In the genomic region with DNA sequence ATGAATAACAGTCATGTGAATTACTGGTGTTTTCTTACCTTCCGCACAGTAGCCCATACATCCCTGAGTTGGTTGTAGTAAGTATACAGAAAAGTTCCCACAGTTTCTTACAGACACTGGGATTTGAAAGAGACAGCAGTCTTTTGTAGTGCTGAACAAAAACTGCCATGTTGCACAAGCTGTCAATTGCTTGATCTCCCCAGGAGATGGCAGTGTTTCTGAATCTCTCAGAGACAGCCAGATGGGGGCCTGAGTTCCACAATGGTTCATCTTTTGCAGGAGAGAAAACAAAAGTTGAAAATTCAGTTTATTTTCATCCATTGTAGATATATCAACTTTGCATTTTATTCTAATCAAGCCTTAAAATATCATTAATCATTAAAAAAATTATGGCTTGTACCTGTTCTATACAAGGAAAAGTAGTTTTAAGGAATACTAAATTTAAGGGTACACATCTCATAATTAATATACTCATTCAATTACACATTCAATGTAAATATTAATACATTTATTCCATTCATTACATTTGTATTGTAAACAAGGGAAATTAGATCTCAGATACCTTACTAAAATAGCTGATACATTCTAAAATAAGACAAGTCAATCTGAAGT, we compare ENCODE assay signal across 8 cellular contexts. TPM values are rescaled to one million over a fixed set of nuclear protein-coding genes. Genes with fewer than 3 reads are reported as not detected.
DNase-seq lines count a peak whose midpoint lies in the region; FAIRE-seq and TF ChIP-seq lines count a peak whose summit lies in the region.

No MANE protein-coding gene starts in this region.

- intact Hi-C loops in kidney (cut with DNase I) = no loop called here

- CTCF ChIA-PET in AG04450 (lab: Charles Lee) (interaction anchor here (0.6 to 2.1 kb wide), 22 partner anchors 8 to 229 kb away, joined by 3 to 18 read pairs (median 4); a partner anchor contains a TSS), HEK293 (lab: Yijun Ruan, JAX) (interaction anchor here (0.7 to 2.1 kb wide), 18 partner anchors 9 to 1650 kb away, joined by 3 to 12 read pairs (median 4); a partner anchor contains a TSS)

- peak; percentile 36 for DNase-seq in AG04450 (ENCODE audit: low read depth, low spot score)
- DNase-seq in GM12864 (ENCODE audit: low read depth) = peak; percentile 13
- peak; percentile 73 for DNase-seq in LHCN-M2 (ENCODE audit: low read depth)
- DNase-seq in RKO (ENCODE audit: low spot score) = peak; percentile 74
- DNase-seq in astrocyte of the spinal cord (ENCODE audit: low read depth, low spot score) = peak; percentile 70
- DNase-seq in kidney = no peak
- peak; percentile 82 for DNase-seq in superior temporal gyrus (ENCODE audit: extremely low spot score)

- TF ChIP-seq CTCF in AG04450 (IDR thresholded peaks at IDR 0.05; ENCODE audit: low read depth, low read length) (peak; percentile 93), GM12864 (IDR thresholded peaks at IDR 0.05; ENCODE audit: low read depth, low read length, missing control alignments) (peak; percentile 82), HEK293 (tag by site-specific recombination; IDR thresholded peaks at IDR 0.05) (no peak), astrocyte of the spinal cord (IDR thresholded peaks at IDR 0.05; ENCODE audit: low read depth, low read length) (peak; percentile 90), kidney (IDR thresholded peaks at IDR 0.05; ENCODE audit: borderline replicate concordance, extremely low read depth, insufficient read depth) (peak; percentile 61)

- no peak overlapping the region for H3K9ac ChIP-seq in kidney (ENCODE audit: low read length in 2 of 2)

- POLR2A ChIA-PET in AG04450 (lab: Yijun Ruan, JAX) = no interaction called here
- POLR2A ChIA-PET in HEK293 (lab: Yijun Ruan, JAX) = no interaction called here

- in situ Hi-C loops in astrocyte of the spinal cord (cut with HindIII; ENCODE audit: low sequenced_read_pairs) = no loop called here

- no peaks in the 10 kb centered on the region for H3K4me1 ChIP-seq in HEK293 (ENCODE audit: control insufficient read depth, insufficient read depth, low read length)
- no peaks in the 10 kb centered on the region for H3K4me1 ChIP-seq in kidney (ENCODE audit: control insufficient read depth in 1 of 2, insufficient read depth in 1 of 2, low read depth in 1 of 2, low read length in 2 of 2)

- FAIRE-seq in kidney (lab: Jason Lieb, UNC) = no peak

- H3K9me3 ChIP-seq in AG04450 (ENCODE audit: control insufficient read depth, insufficient read depth, low read length) (no peaks in the 10 kb centered on the region), HEK293 (ENCODE audit: control insufficient read depth, insufficient read depth, low read depth, low read length) (no peaks in the 10 kb centered on the region), kidney (ENCODE audit: control insufficient read depth in 1 of 2, low read length in 2 of 2) (no peaks in the 10 kb centered on the region)

- H3K4me3 ChIP-seq in AG04450 (ENCODE audit: low read depth, low read length) (no peak overlapping the region), GM12864 (ENCODE audit: low read depth, low read length) (no peak overlapping the region), HEK293 (ENCODE audit: low read depth, low read length) (no peak overlapping the region), astrocyte of the spinal cord (ENCODE audit: low read depth, low read length) (no peak overlapping the region), kidney (ENCODE audit: low read length in 2 of 2) (no peak overlapping the region)

- H3K27me3 ChIP-seq in AG04450 (ENCODE audit: control insufficient read depth, insufficient read depth, low read length) = no peaks in the 10 kb centered on the region

- no peak overlapping the region for H3K27ac ChIP-seq in AG04450 (ENCODE audit: low read depth, low read length)
- H3K27ac ChIP-seq in HEK293 (ENCODE audit: extremely low read depth, low read depth, low read length) = no peak overlapping the region
- H3K27ac ChIP-seq in kidney (ENCODE audit: low read depth in 2 of 2, low read length in 2 of 2) = no peak overlapping the region

- H3K36me3 ChIP-seq in HEK293 (ENCODE audit: control insufficient read depth in 2 of 2, insufficient read depth in 1 of 2, low read length in 2 of 2) (no peaks in the 10 kb centered on the region), kidney (ENCODE audit: control insufficient read depth in 1 of 2, insufficient read depth in 2 of 2, low read length in 2 of 2) (no peaks in the 10 kb centered on the region)

TF ChIP-seq in HEK293, 187 proteins besides CTCF, POLR2A, EP300 and RAD21:
- no peak for TF ChIP-seq BCL11B (tag by site-specific recombination; IDR thresholded peaks at IDR 0.05; ENCODE audit: low read depth)
- TF ChIP-seq ZNF521 (tag by site-specific recombination; IDR thresholded peaks at IDR 0.05) = no peak
- peak; percentile 57 for TF ChIP-seq ZNF654 (tag by site-specific recombination; IDR thresholded peaks at IDR 0.05; ENCODE audit: low read depth)

RNA-seq across cellular contexts. Expression of a gene that starts 14.5 kb away (rescaled TPM):
- polyA plus RNA-seq in AG04450 (2011; rRNA removed) (0.02 and 0.14 TPM in 2 replicates), kidney (ENCODE audit: insufficient read depth, low read depth, low replicate concordance) (0.69 TPM)
- 0.05 TPM in 1 of 2 replicates, not detected in the other for polyA minus RNA-seq in AG04450 (2011; rRNA and poly(A)+ RNA removed)
- total RNA-seq in LHCN-M2 (2014; rRNA removed) (0.11 and 0.51 TPM in 2 replicates), kidney (1.5 TPM)
- not detected for polyA plus RNA-seq in LHCN-M2 (2012)
